9 cellular contexts compared by ENCODE assay signal in genomic region chr4:6548201-6548881, GRCh38. TPM values are rescaled to one million over a fixed set of nuclear protein-coding genes. Genes with fewer than 3 reads are reported as not detected.
DNase-seq lines count a peak whose midpoint lies in the region; ATAC-seq lines count a peak whose summit lies in the region.
"Had no signal": no experiment of that assay in that cellular context is flagged by ENCODE, and none has a peak within 500 bp of the region (broad histone marks: within the 10 kb centered on the region; RNA-seq: fewer than 3 reads in every experiment).

No MANE protein-coding gene starts in this region.

- no peak overlapping the region for H3K4me3 Mint-ChIP-seq in CD4-positive, alpha-beta memory T cell
- H3K4me3 Mint-ChIP-seq: stimulated activated naive CD8-positive, alpha-beta T cell treated with anti-CD3 and anti-CD28 coated beads, Interleukin-15, Interleukin-2, amounts not matched to agents 100 ng/mL and 50 ng/mL, for 24 hours had no signal

- peaks cover 3% of the 10 kb centered on the region in 2 donors for H3K36me3 Mint-ChIP-seq in CD4-positive, alpha-beta memory T cell

- CTCF ChIA-PET in CD4-positive, alpha-beta memory T cell (lab: Charles Lee; ENCODE audit: partially characterized antibody), result interaction anchor here (0.9 to 3.0 kb wide), 4 partner anchors 12 to 217 kb away, joined by 3 to 7 read pairs (median 4); no protein-coding TSS in a partner anchor

- no peaks in the 10 kb centered on the region for H3K9me3 ChIP-seq in SJSA1 (replicated peaks)
- H3K9me3 ChIP-seq in CD4-positive, alpha-beta memory T cell (ENCODE audit: control insufficient read depth in 1 of 2, low read length in 2 of 2), result no peaks in the 10 kb centered on the region

- ATAC-seq in left cardiac atrium, result peak in 1 of 2 donors; percentile 55
- no peak for ATAC-seq in GM18858 (IDR thresholded peaks at IDR 0.05; ENCODE audit: unreplicated experiment)
- no peak for ATAC-seq in HG02678 (IDR thresholded peaks at IDR 0.05; ENCODE audit: unreplicated experiment)

- no peak overlapping the region for H3K27ac Mint-ChIP-seq in CD4-positive, alpha-beta memory T cell
- H3K27ac Mint-ChIP-seq: stimulated activated naive CD8-positive, alpha-beta T cell treated with anti-CD3 and anti-CD28 coated beads, Interleukin-15, Interleukin-2, amounts not matched to agents 100 ng/mL and 50 ng/mL, for 24 hours had no signal

- peaks cover 2 to 20% (median 13%) of the 10 kb centered on the region in 8 donors for H3K9me3 Mint-ChIP-seq in CD4-positive, alpha-beta memory T cell

- no peak overlapping the region for H3K4me3 ChIP-seq in SJSA1
- H3K4me3 ChIP-seq in CD4-positive, alpha-beta memory T cell (ENCODE audit: low read length in 2 of 2), result no peak overlapping the region

- no peak overlapping the region for H3K27ac ChIP-seq in SJSA1
- H3K27ac ChIP-seq in CD4-positive, alpha-beta memory T cell (ENCODE audit: low read depth, low read length), result no peak overlapping the region

- no peaks in the 10 kb centered on the region for H3K36me3 ChIP-seq in SJSA1
- H3K36me3 ChIP-seq in CD4-positive, alpha-beta memory T cell (ENCODE audit: insufficient read depth, low read length), result no peaks in the 10 kb centered on the region

- H3K27me3 ChIP-seq in SJSA1 (replicated peaks), result no peaks in the 10 kb centered on the region
- peaks cover 3% of the 10 kb centered on the region for H3K27me3 ChIP-seq in CD4-positive, alpha-beta memory T cell (ENCODE audit: insufficient read depth, low read length)

- no peaks in the 10 kb centered on the region for H3K4me1 ChIP-seq in SJSA1 (replicated peaks)
- no peaks in the 10 kb centered on the region for H3K4me1 ChIP-seq in CD4-positive, alpha-beta memory T cell (ENCODE audit: insufficient read depth, low read length)

- H3K27me3 Mint-ChIP-seq in CD4-positive, alpha-beta memory T cell, result peaks cover 21 to 36% of the 10 kb centered on the region in 2 donors

- DNase-seq in DMS53 (lab: John Stamatoyannopoulos, UW) (peak; percentile 81), HPDE6-E6E7 (ENCODE audit: extremely low spot score) (peak; percentile 50), SJSA1 (ENCODE audit: low read depth in 1 of 2, low spot score in 2 of 2) (peak; percentile 25 to 49), left cardiac atrium (peak; percentile 35), CD1c-positive myeloid dendritic cell (ENCODE audit: extremely low spot score) (no peak)
- DNase-seq in CD4-positive, alpha-beta memory T cell, result no peak

- intact Hi-C loops in left cardiac atrium (cut with DNase I), result loop anchor here (5.0 kb wide), 2 partner anchors 211 to 216 kb away; no protein-coding TSS in a partner anchor
- intact Hi-C loops in CD4-positive, alpha-beta memory T cell (cut with micrococcal nuclease), result no loop called here

- peaks cover 0 to 5% (median 0%) of the 10 kb centered on the region in 4 donors for H3K4me1 Mint-ChIP-seq in CD4-positive, alpha-beta memory T cell

- POLR2A ChIA-PET in CD4-positive, alpha-beta memory T cell (lab: Charles Lee; ENCODE audit: partially characterized antibody), result no interaction called here

RNA-seq across cellular contexts. Expression of gene MAN2B2, which starts 26.6 kb away (rescaled TPM):
- 6.7 and 12.1 TPM in 2 replicates for total RNA-seq in SJSA1 (2014; rRNA removed; shearing (Covaris generic))
- 10 to 100 TPM; 20.5 to 25.6 TPM for total RNA-seq in left cardiac atrium
- total RNA-seq in CD4-positive, alpha-beta memory T cell, result 10 to 100 TPM; 51.5 to 53.2 TPM
- 10 to 100 TPM; 11.2 to 30.6 TPM for polyA plus RNA-seq in CD4-positive, alpha-beta memory T cell

Comparison
In these comparisons a context has a peak if more than half of its experiments do, and no peak if none do; other contexts are left out.
1. DNase-seq: peak in DMS53 (single experiment), HPDE6-E6E7 (single experiment), SJSA1 (2 of 2) and left cardiac atrium (single experiment); none in CD4-positive, alpha-beta memory T cell (0 of 5) and CD1c-positive myeloid dendritic cell (single experiment).